ENCODE assay signal across 1 cellular context in genomic region chr6:106563614-106564013, GRCh38.
TF ChIP-seq lines count a peak whose summit lies in the region.

No MANE protein-coding gene starts in this region.

TF ChIP-seq in GM23338, 12 proteins besides CTCF, POLR2A, EP300 and RAD21 (continued from another document):
- TF ChIP-seq ZNF462 (CRISPR knock-in tag; IDR thresholded peaks at IDR 0.05) (no peak), ZNF331 (CRISPR knock-in tag; IDR thresholded peaks at IDR 0.05; ENCODE audit: low read depth) (no peak), JUNB (IDR thresholded peaks at IDR 0.05; ENCODE audit: unreplicated experiment) (no peak), EZH2 (IDR thresholded peaks at IDR 0.05; ENCODE audit: low read depth, unreplicated experiment) (no peak), CREB1 (CRISPR knock-in tag; IDR thresholded peaks at IDR 0.05; ENCODE audit: low read depth) (no peak)
